ENCODE assay signal across 11 cellular contexts in the genomic region with DNA sequence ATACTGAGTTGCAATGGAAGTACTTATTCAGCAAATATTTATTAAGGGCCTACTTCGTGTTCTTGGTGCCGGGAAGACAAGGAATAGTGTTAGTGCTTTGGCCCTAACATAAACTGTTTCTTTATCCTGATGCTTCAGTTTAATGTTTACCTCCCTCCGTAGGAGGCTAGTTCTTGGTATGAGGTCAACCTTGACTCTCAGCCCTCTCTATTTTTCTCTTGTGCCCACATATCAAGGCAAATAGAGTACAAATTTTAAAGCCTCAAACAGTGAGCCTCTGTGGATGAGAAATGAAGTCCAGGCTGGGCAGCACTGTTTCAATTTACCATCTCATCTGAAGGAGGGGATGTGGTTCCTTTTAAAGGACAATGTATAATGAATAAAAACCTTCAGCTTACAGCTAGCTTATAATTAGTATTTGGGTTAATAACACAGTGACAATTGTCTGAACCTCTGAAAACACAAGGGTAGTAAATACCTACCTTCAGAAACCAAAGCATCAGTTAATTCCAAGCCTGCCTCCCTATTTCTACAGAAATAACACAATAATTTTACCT.
DNase-seq lines count a peak whose midpoint lies in the region; ATAC-seq and TF ChIP-seq lines count a peak whose summit lies in the region.
"Had no signal": no experiment of that assay in that cellular context is flagged by ENCODE, and none has a peak within 500 bp of the region (broad histone marks: within the 10 kb centered on the region; RNA-seq: fewer than 3 reads in every experiment).

No MANE protein-coding gene starts in this region.

- ATAC-seq in HG02763 (IDR thresholded peaks at IDR 0.05; ENCODE audit: unreplicated experiment) (peak; percentile 54), T-cell (replicated peaks in 1 of 4) (no peak), GM21576 (IDR thresholded peaks at IDR 0.05; ENCODE audit: unreplicated experiment) (no peak)

- H3K9me3 Mint-ChIP-seq in T-cell, result no peaks in the 10 kb centered on the region

- no peak overlapping the region for H2AFZ ChIP-seq in parathyroid adenoma

- POLR2A ChIA-PET in T-cell (lab: Charles Lee), result no interaction called here

- TF ChIP-seq CTCF in coronary artery (IDR thresholded peaks at IDR 0.05) (no peak), parathyroid adenoma (IDR thresholded peaks at IDR 0.05) (no peak)

- H3K36me3 ChIP-seq in BLaER1 treated with 17β-estradiol and CSF1 and Interleukin-3, amounts not matched to agents 10 nM and 100 nM, result peaks cover 0 to 20% (median 2%) of the 10 kb centered on the region in 11 experiments; a peak in 8 of 22 replicates
- H3K36me3 ChIP-seq in parathyroid adenoma (ENCODE audit: control insufficient read depth, insufficient read depth, low read length), result no peaks in the 10 kb centered on the region

- peak overlapping the region in 7 of 11 experiments; percentile 44 to 81 (median 68); a peak in 8 of 22 replicates for H3K4me2 ChIP-seq in BLaER1 treated with 17β-estradiol and CSF1 and Interleukin-3, amounts not matched to agents 10 nM and 100 nM
- H3K4me2 ChIP-seq in parathyroid adenoma (ENCODE audit: low read length), result no peak overlapping the region

- H3K4me1 ChIP-seq in BLaER1 treated with 17β-estradiol and CSF1 and Interleukin-3, amounts not matched to agents 10 nM and 100 nM, result peaks cover 12 to 32% (median 21%) of the 10 kb centered on the region in 10 experiments
- no peaks in the 10 kb centered on the region for H3K4me1 ChIP-seq in parathyroid adenoma

- H3K36me3 Mint-ChIP-seq in T-cell, result no peaks in the 10 kb centered on the region
- H3K36me3 Mint-ChIP-seq: CD4-positive, CD25-positive, alpha-beta regulatory T cell had no signal

- DNase-seq in coronary artery (ENCODE audit: low spot score) (no peak), T-cell (no peak), GF-D8 (lab: John Stamatoyannopoulos, UW) (no peak)
- no peak for DNase-seq in activated naive CD4-positive, alpha-beta T cell (lab: John Stamatoyannopoulos, UW)
- DNase-seq: CD4-positive, CD25-positive, alpha-beta regulatory T cell; NCI-H2081 treated with DMSO at 0.1 percent for 48 hours had no signal

- peak overlapping the region in 1 of 11 experiments; percentile 30; a peak in 1 of 22 replicates for H3K27ac ChIP-seq in BLaER1 treated with 17β-estradiol and CSF1 and Interleukin-3, amounts not matched to agents 10 nM and 100 nM
- H3K27ac ChIP-seq in coronary artery (peak overlapping the region; percentile 9 to 36), parathyroid adenoma (peak overlapping the region; percentile 32)

- H4K20me1 ChIP-seq in BLaER1 treated with 17β-estradiol and CSF1 and Interleukin-3, amounts not matched to agents 10 nM and 100 nM, result peaks cover 0 to 95% (median 45%) of the 10 kb centered on the region in 11 experiments; a peak in 14 of 22 replicates

- H3K4me3 Mint-ChIP-seq in T-cell, result no peak overlapping the region
- H3K4me3 Mint-ChIP-seq: CD4-positive, CD25-positive, alpha-beta regulatory T cell had no signal

- CTCF ChIA-PET in T-cell (lab: Charles Lee), result no interaction called here

- no peaks in the 10 kb centered on the region for H3K4me1 Mint-ChIP-seq in T-cell
- H3K4me1 Mint-ChIP-seq: CD4-positive, CD25-positive, alpha-beta regulatory T cell had no signal

- no peak overlapping the region for H3K9ac ChIP-seq in BLaER1 treated with 17β-estradiol and CSF1 and Interleukin-3, amounts not matched to agents 10 nM and 100 nM
- H3K9ac ChIP-seq in parathyroid adenoma, result no peak overlapping the region

- H3K27me3 ChIP-seq in BLaER1 treated with 17β-estradiol and CSF1 and Interleukin-3, amounts not matched to agents 10 nM and 100 nM, result no peaks in the 10 kb centered on the region
- no peaks in the 10 kb centered on the region for H3K27me3 ChIP-seq in parathyroid adenoma (ENCODE audit: control insufficient read depth, insufficient read depth, low read length)
- H3K27me3 ChIP-seq: SJSA1 had no signal

- H3K9me3 ChIP-seq in BLaER1 treated with 17β-estradiol and CSF1 and Interleukin-3, amounts not matched to agents 10 nM and 100 nM (replicated peaks in 1 of 11), result peaks cover 0 to 2% (median 0%) of the 10 kb centered on the region in 11 experiments; a peak in 1 of 22 replicates
- H3K9me3 ChIP-seq in parathyroid adenoma (ENCODE audit: control insufficient read depth, low read length), result no peaks in the 10 kb centered on the region
- H3K9me3 ChIP-seq: SJSA1 had no signal

- peaks cover 0 to 5% of the 10 kb centered on the region in 2 donors for H3K27me3 Mint-ChIP-seq in T-cell

- H3K4me3 ChIP-seq in BLaER1 treated with 17β-estradiol and CSF1 and Interleukin-3, amounts not matched to agents 10 nM and 100 nM, result no peak overlapping the region
- peak overlapping the region; percentile 4 for H3K4me3 ChIP-seq in coronary artery
- H3K4me3 ChIP-seq in parathyroid adenoma (ENCODE audit: low read depth, low read length), result no peak overlapping the region
- H3K4me3 ChIP-seq: SJSA1 had no signal

- no peak overlapping the region for H3K27ac Mint-ChIP-seq in T-cell
- H3K27ac Mint-ChIP-seq: CD4-positive, CD25-positive, alpha-beta regulatory T cell had no signal

- no peaks in the 10 kb centered on the region for H3K79me2 ChIP-seq in parathyroid adenoma
